8 cellular contexts compared by ENCODE assay signal in genomic region chr4:26217961-26218676, GRCh38.
DNase-seq lines count a peak whose midpoint lies in the region; ATAC-seq and TF ChIP-seq lines count a peak whose summit lies in the region.

No MANE protein-coding gene starts in this region.

- H3K27ac ChIP-seq in transverse colon: peak overlapping the region; percentile 42 to 72 (median 60)
- no peak overlapping the region for H3K27ac ChIP-seq in prostate gland

- H3K4me3 ChIP-seq in transverse colon (no peak overlapping the region), prostate gland (no peak overlapping the region)

- TF ChIP-seq CTCF in GM20000 (IDR thresholded peaks at IDR 0.05; ENCODE audit: extremely low read depth, missing control alignments) (no peak), transverse colon (IDR thresholded peaks at IDR 0.05) (no peak), prostate gland (IDR thresholded peaks at IDR 0.05) (no peak)

- TF ChIP-seq EP300 in transverse colon (IDR thresholded peaks at IDR 0.05; ENCODE audit: low read depth): no peak

- H3K27me3 ChIP-seq in transverse colon: no peaks in the 10 kb centered on the region
- H3K27me3 ChIP-seq in prostate gland (replicated peaks; ENCODE audit: insufficient read depth): no peaks in the 10 kb centered on the region

- H3K4me1 ChIP-seq in transverse colon: peaks cover 0 to 16% (median 7%) of the 10 kb centered on the region in 4 donors
- no peaks in the 10 kb centered on the region for H3K4me1 ChIP-seq in prostate gland (replicated peaks)

- 57 to 65% methylated on average over 4 to 16 of the region's 16 CpGs for WGBS in transverse colon (ENCODE audit: low coverage in 1 of 2), 2 donors
- 69% methylated on average over 16 of the region's 16 CpGs for WGBS in prostate gland

- DNase-seq in GM20000 (ENCODE audit: low spot score): peak; percentile 52
- peak; percentile 24 for DNase-seq in left cardiac atrium
- DNase-seq in transverse colon: no peak
- DNase-seq in putamen (ENCODE audit: low spot score): no peak
- DNase-seq in SW 1271 (lab: John Stamatoyannopoulos, UW): no peak
- no peak for DNase-seq in NCI-H146 treated with DMSO at 0.1 percent for 48 hours (lab: John Stamatoyannopoulos, UW; ENCODE audit: unreplicated experiment)
- no peak for DNase-seq in prostate gland (ENCODE audit: low spot score)

- H3K36me3 ChIP-seq in transverse colon: no peaks in the 10 kb centered on the region
- H3K36me3 ChIP-seq in prostate gland: no peaks in the 10 kb centered on the region

- in situ Hi-C loops in transverse colon (cut with MboI; ENCODE audit: low pct_ligation_motif_present in 1 of 4, low pct_unique_long_range_greater_than_20kb in 1 of 4, low sequenced_read_pairs in 3 of 4): no loop called here

- peak; percentile 46 for ATAC-seq in HG03575 (IDR thresholded peaks at IDR 0.05; ENCODE audit: extremely low read depth, insufficient number of reproducible peaks, low FRiP score, unreplicated experiment)
- peak; percentile 34 to 76 for ATAC-seq in left cardiac atrium

- intact Hi-C loops in left cardiac atrium (cut with DNase I): no loop called here
- intact Hi-C loops in transverse colon (cut with DNase I; ENCODE audit: low total_unique reads): no loop called here
- intact Hi-C loops in prostate gland (cut with DNase I): no loop called here

- TF ChIP-seq POLR2A in transverse colon (IDR thresholded peaks at IDR 0.05) (no peak), prostate gland (IDR thresholded peaks at IDR 0.05) (no peak)

- H3K9me3 ChIP-seq in transverse colon (no peaks in the 10 kb centered on the region), prostate gland (no peaks in the 10 kb centered on the region)

Comparison
In these comparisons a context has a peak if more than half of its experiments do, and no peak if none do; other contexts are left out.
1. DNase-seq: peak in GM20000 (single experiment) and left cardiac atrium (single experiment); none in transverse colon (single experiment), putamen (single experiment), SW 1271 (0 of 2), NCI-H146 treated with DMSO at 0.1 percent for 48 hours (single experiment) and prostate gland (single experiment).
2. H3K27ac ChIP-seq: peak in transverse colon (4 of 4); none in prostate gland (0 of 2).